Comparison of ENCODE assay signal across 8 cellular contexts in genomic region chr2:10080536-10081304, GRCh38. TPM values are rescaled to one million over a fixed set of nuclear protein-coding genes. Genes with fewer than 3 reads are reported as not detected.
DNase-seq lines count a peak whose midpoint lies in the region; ATAC-seq and TF ChIP-seq lines count a peak whose summit lies in the region.

No MANE protein-coding gene starts in this region.

- no TSS peak for BruUV-seq in OCI-LY7 (replicated peaks; lab: Mats Ljungman, UMichigan)

- intact Hi-C loops in OCI-LY7 (cut with micrococcal nuclease; ENCODE audit: unreplicated experiment): no loop called here

- H2AFZ ChIP-seq in OCI-LY7 (ENCODE audit: low read length): peak overlapping the region; percentile 56; the same call in 1 of the 2 replicates

- H3K4me2 ChIP-seq in OCI-LY7 (ENCODE audit: low read length): peak overlapping the region; percentile 57

- peak; percentile 16 for ATAC-seq in esophagus mucosa

- H3K9me3 ChIP-seq in OCI-LY7 (ENCODE audit: low read length): no peaks in the 10 kb centered on the region

- CTCF ChIA-PET in OCI-LY7 (lab: Charles Lee; ENCODE audit: unreplicated experiment): interaction anchor here (0.6 kb wide), 1 partner anchor 14 kb away, joined by 3 read pairs; no protein-coding TSS in a partner anchor

- H3K4me1 ChIP-seq in OCI-LY7 (ENCODE audit: insufficient read depth, low read length, poor library complexity, severe bottlenecking): peaks cover 55% of the 10 kb centered on the region

- DNase-seq in CD1c-positive myeloid dendritic cell (ENCODE audit: extremely low spot score) (peak; percentile 10), GM20000 (ENCODE audit: low spot score) (peak; percentile 84), OCI-LY7 (ENCODE audit: low spot score) (peak; percentile 37), renal cortical epithelial cell (ENCODE audit: low read depth) (peak; percentile 76), GOT3 (lab: John Stamatoyannopoulos, UW) (no peak), pons (ENCODE audit: low spot score) (no peak), Ammon's horn (ENCODE audit: low spot score) (no peak)

- POLR2A ChIA-PET in OCI-LY7 (lab: Charles Lee): interaction anchor here (0.7 to 0.9 kb wide), 2 partner anchors 20 to 41 kb away, joined by 3 to 5 read pairs; no protein-coding TSS in a partner anchor

- H3K36me3 ChIP-seq in OCI-LY7 (ENCODE audit: insufficient read depth, low read length): no peaks in the 10 kb centered on the region

- no peak for TF ChIP-seq CTCF in GM20000 (IDR thresholded peaks at IDR 0.05; ENCODE audit: extremely low read depth, missing control alignments)
- TF ChIP-seq CTCF in OCI-LY7 (conservative IDR thresholded peaks at IDR 0.05; ENCODE audit: low read length): no peak

- H3K79me2 ChIP-seq in OCI-LY7 (ENCODE audit: insufficient read depth, low read depth, low read length): no peaks in the 10 kb centered on the region

- H3K4me3 ChIP-seq in OCI-LY7 (ENCODE audit: low read depth, low read length, poor library complexity, severe bottlenecking): peak overlapping the region; percentile 51

- H3K27ac ChIP-seq in OCI-LY7 (ENCODE audit: low read depth, low read length, poor library complexity, severe bottlenecking): peak overlapping the region; percentile 13

- no peaks in the 10 kb centered on the region for H4K20me1 ChIP-seq in OCI-LY7 (ENCODE audit: insufficient read depth, low read length)

- H3K9me2 ChIP-seq in OCI-LY7 (ENCODE audit: insufficient read depth, low read length): no peaks in the 10 kb centered on the region

RNA-seq across cellular contexts. Expression of gene CYS1, which starts 0.5 kb away (rescaled TPM):
- not detected in 2 replicates for total RNA-seq in OCI-LY7 (2014; rRNA removed; shearing (Covaris generic))
- total RNA-seq in OCI-LY7 (2022) (0.17 and 0.68 TPM in 2 replicates), esophagus mucosa (0.52 TPM), renal cortical epithelial cell (34.2 and 223 TPM in 2 replicates)

RNA-seq across cellular contexts. Expression of gene KLF11, which starts 37.4 kb away (rescaled TPM):
- 6.3 and 6.5 TPM in 2 replicates for total RNA-seq in OCI-LY7 (2014; rRNA removed; shearing (Covaris generic))
- 14.9 and 15.8 TPM in 2 replicates for total RNA-seq in OCI-LY7 (2022)
- total RNA-seq in esophagus mucosa: 6.1 TPM
- total RNA-seq in renal cortical epithelial cell: 8.2 and 16.2 TPM in 2 replicates

RNA-seq across cellular contexts. Expression of gene RRM2, which starts 41.8 kb away (rescaled TPM):
- 181 and 222 TPM in 2 replicates for total RNA-seq in OCI-LY7 (2014; rRNA removed; shearing (Covaris generic))
- 313 and 324 TPM in 2 replicates for total RNA-seq in OCI-LY7 (2022)
- 66.4 TPM for total RNA-seq in esophagus mucosa
- 3.4 and 17.9 TPM in 2 replicates for total RNA-seq in renal cortical epithelial cell

Comparison
In these comparisons a context has a peak if more than half of its experiments do, and no peak if none do; other contexts are left out.
1. DNase-seq: peak in CD1c-positive myeloid dendritic cell (single experiment), GM20000 (single experiment), OCI-LY7 (single experiment) and renal cortical epithelial cell (single experiment); none in GOT3 (single experiment), pons (single experiment) and Ammon's horn (single experiment).
2. RNA of gene CYS1, which starts 0.5 kb away (total RNA-seq): 34.2 to 223 TPM in renal cortical epithelial cell; 0.17 to 0.68 TPM in OCI-LY7 and 0.52 TPM in esophagus mucosa (single experiment); every median in the first group is over 10 times any median in the second.